15 cellular contexts compared by ENCODE assay signal in genomic region chr3:61315874-61316273, GRCh38.
DNase-seq lines count a peak whose midpoint lies in the region; ATAC-seq and TF ChIP-seq lines count a peak whose summit lies in the region.
"Had no signal": no experiment of that assay in that cellular context is flagged by ENCODE, and none has a peak within 500 bp of the region (broad histone marks: within the 10 kb centered on the region; RNA-seq: fewer than 3 reads in every experiment).

No MANE protein-coding gene starts in this region.

- no peaks in the 10 kb centered on the region for H3K36me3 Mint-ChIP-seq in H9 (ENCODE audit: insufficient read depth in 1 of 3, low read depth in 3 of 3)
- H3K36me3 Mint-ChIP-seq: activated CD4-positive, alpha-beta memory T cell treated with anti-CD3 and anti-CD28 coated beads for 36 hours; activated naive CD4-positive, alpha-beta T cell treated with anti-CD3 and anti-CD28 coated beads, Interleukin-2, amount 50 U/mL, for 24 hours had no signal

- no peak overlapping the region for H3K56ac ChIP-seq in H9 (ENCODE audit: insufficient read length, low read depth, low read length)

- intact Hi-C loops in left ventricle myocardium superior (cut with micrococcal nuclease) (no loop called here), sciatic nerve (cut with DNase I) (no loop called here)

- no peak overlapping the region for H2BK120ac ChIP-seq in H9 (ENCODE audit: low read depth, low read length, poor library complexity, severe bottlenecking)

- H2AFZ ChIP-seq in H9 (ENCODE audit: low read length) (no peak overlapping the region), SK-N-SH (ENCODE audit: low read depth) (no peak overlapping the region)
- H2AFZ ChIP-seq: parathyroid adenoma had no signal

- no peak overlapping the region for H4K91ac ChIP-seq in H9 (ENCODE audit: insufficient read length, low read depth, low read length)

- H3K27me3 ChIP-seq in H9 (ENCODE audit: insufficient read depth, low read length) (no peaks in the 10 kb centered on the region), SK-N-SH (ENCODE audit: insufficient read depth) (no peaks in the 10 kb centered on the region)

- TF ChIP-seq EP300 in SK-N-SH (IDR thresholded peaks at IDR 0.05; ENCODE audit: borderline replicate concordance in 1 of 2, low read depth in 1 of 2, low read length in 1 of 2) = no peak

- H3K4me1 Mint-ChIP-seq in H9 = peaks cover 0 to 3% of the 10 kb centered on the region in 2 experiments; a peak in 2 of 4 replicates
- H3K4me1 Mint-ChIP-seq: activated naive CD4-positive, alpha-beta T cell treated with anti-CD3 and anti-CD28 coated beads, Interleukin-2, amount 50 U/mL, for 24 hours had no signal

- H2AK5ac ChIP-seq in H9 (ENCODE audit: insufficient read length, low read length) = no peak overlapping the region

- H3K27ac ChIP-seq in H9 (ENCODE audit: insufficient read length, low read depth, low read length) = no peak overlapping the region
- H3K27ac ChIP-seq in SK-N-SH (ENCODE audit: low read depth in 2 of 2, low read length in 1 of 2) = no peak overlapping the region
- H3K27ac ChIP-seq: gastroesophageal sphincter, lower lobe of right lung, parathyroid adenoma had no signal

- H3K23me2 ChIP-seq in H9 (ENCODE audit: insufficient read length, low read depth, low read length, poor library complexity, severe bottlenecking) = no peaks in the 10 kb centered on the region

- H3K79me2 ChIP-seq in H9 (ENCODE audit: insufficient read depth, low read length) = no peaks in the 10 kb centered on the region
- no peaks in the 10 kb centered on the region for H3K79me2 ChIP-seq in SK-N-SH (ENCODE audit: insufficient read depth)
- H3K79me2 ChIP-seq: parathyroid adenoma had no signal

- H4K5ac ChIP-seq in H9 (ENCODE audit: insufficient read length, low read depth, low read length) = no peak overlapping the region

- no peaks in the 10 kb centered on the region for H3K9me2 ChIP-seq in SK-N-SH

- H2BK12ac ChIP-seq in H9 (ENCODE audit: insufficient read length, low read depth, low read length) = no peak overlapping the region

- H3K4me2 ChIP-seq in H9 (ENCODE audit: insufficient read depth, insufficient read length, low read length) = no peak overlapping the region
- H3K4me2 ChIP-seq in SK-N-SH = no peak overlapping the region

- no peak overlapping the region for H3K4ac ChIP-seq in H9 (ENCODE audit: low read depth, low read length)

- H2BK5ac ChIP-seq in H9 (ENCODE audit: insufficient read length, low read length) = no peak overlapping the region

- H3K4me3 ChIP-seq in SK-N-SH (ENCODE audit: low read depth in 2 of 2, low read length in 1 of 2) = no peak overlapping the region
- H3K4me3 ChIP-seq: gastroesophageal sphincter, lower lobe of right lung had no signal

- H3K9ac ChIP-seq in H9 (ENCODE audit: extremely low read depth, insufficient read length, low read length) (no peak overlapping the region), SK-N-SH (no peak overlapping the region)
- H3K9ac ChIP-seq: parathyroid adenoma had no signal

- H3K9me3 ChIP-seq in H9 (ENCODE audit: control insufficient read depth, low read depth, low read length) = no peaks in the 10 kb centered on the region
- H3K9me3 ChIP-seq in SK-N-SH = no peaks in the 10 kb centered on the region
- H3K9me3 ChIP-seq: gastroesophageal sphincter, lower lobe of right lung had no signal

- H4K20me1 ChIP-seq in H9 (ENCODE audit: control insufficient read depth, insufficient read depth, insufficient read length) (no peaks in the 10 kb centered on the region), SK-N-SH (ENCODE audit: insufficient read depth) (no peaks in the 10 kb centered on the region)

- H3K14ac ChIP-seq in H9 (ENCODE audit: insufficient read depth, low read length) = no peak overlapping the region

- no peak overlapping the region for H3K18ac ChIP-seq in H9 (ENCODE audit: insufficient read length, low read depth, low read length)

- no peaks in the 10 kb centered on the region for H3K9me3 Mint-ChIP-seq in H9
- H3K9me3 Mint-ChIP-seq: activated CD4-positive, alpha-beta memory T cell treated with anti-CD3 and anti-CD28 coated beads for 36 hours; activated naive CD4-positive, alpha-beta T cell treated with anti-CD3 and anti-CD28 coated beads, Interleukin-2, amount 50 U/mL, for 24 hours; dendritic cell treated with granulocyte-macrophage colony-stimulating factor and Interleukin-4, amounts not matched to agents 40 ng/mL and 50 ng/mL, for 4 days had no signal

- H2BK20ac ChIP-seq in H9 (ENCODE audit: low read depth, low read length, poor library complexity, severe bottlenecking) = no peak overlapping the region

- no peak for TF ChIP-seq RAD21 in SK-N-SH (IDR thresholded peaks at IDR 0.05; ENCODE audit: low read length)

- H3K36me3 ChIP-seq in SK-N-SH (replicated peaks in 1 of 2; ENCODE audit: control insufficient read depth in 1 of 2, insufficient read depth in 2 of 2, low read length in 1 of 2) = no peaks in the 10 kb centered on the region
- H3K36me3 ChIP-seq: gastroesophageal sphincter, lower lobe of right lung had no signal

- no peak for TF ChIP-seq CTCF in H9 (conservative IDR thresholded peaks at IDR 0.05)
- TF ChIP-seq CTCF in SK-N-SH (IDR thresholded peaks at IDR 0.05) = no peak

- no peak overlapping the region for H4K8ac ChIP-seq in H9 (replicated peaks; ENCODE audit: insufficient read length, low read depth, low read length)

- POLR2A ChIA-PET in SK-N-SH (lab: Yijun Ruan, JAX) = no interaction called here

- H3K27ac Mint-ChIP-seq in H9 = no peak overlapping the region
- H3K27ac Mint-ChIP-seq: activated CD4-positive, alpha-beta memory T cell treated with anti-CD3 and anti-CD28 coated beads for 36 hours; activated naive CD4-positive, alpha-beta T cell treated with anti-CD3 and anti-CD28 coated beads, Interleukin-2, amount 50 U/mL, for 24 hours; dendritic cell treated with granulocyte-macrophage colony-stimulating factor and Interleukin-4, amounts not matched to agents 40 ng/mL and 50 ng/mL, for 4 days had no signal

- no peaks in the 10 kb centered on the region for H3K79me1 ChIP-seq in H9 (ENCODE audit: insufficient read depth, low read depth, low read length, poor library complexity, severe bottlenecking)

- no peaks in the 10 kb centered on the region for H3F3A ChIP-seq in SK-N-SH (replicated peaks; ENCODE audit: insufficient read depth)

- no peak overlapping the region for H3K23ac ChIP-seq in H9 (ENCODE audit: insufficient read length, low read depth, low read length)

- H3K4me1 ChIP-seq in H9 (ENCODE audit: insufficient read depth, low read length) (no peaks in the 10 kb centered on the region), SK-N-SH (ENCODE audit: control insufficient read depth in 1 of 2, insufficient read depth in 2 of 2, low read depth in 1 of 2, low read length in 1 of 2) (no peaks in the 10 kb centered on the region)
- H3K4me1 ChIP-seq: gastroesophageal sphincter, lower lobe of right lung, parathyroid adenoma had no signal

- H2BK15ac ChIP-seq in H9 (ENCODE audit: low read depth, low read length) = no peak overlapping the region

- no peak overlapping the region for H3K4me3 Mint-ChIP-seq in H9
- H3K4me3 Mint-ChIP-seq: activated CD4-positive, alpha-beta memory T cell treated with anti-CD3 and anti-CD28 coated beads for 36 hours; activated naive CD4-positive, alpha-beta T cell treated with anti-CD3 and anti-CD28 coated beads, Interleukin-2, amount 50 U/mL, for 24 hours; dendritic cell treated with granulocyte-macrophage colony-stimulating factor and Interleukin-4, amounts not matched to agents 40 ng/mL and 50 ng/mL, for 4 days had no signal

- CTCF ChIA-PET in SK-N-SH (lab: Yijun Ruan, JAX) = no interaction called here

- WGBS in H9 (ENCODE audit: extremely low coverage, insufficient read length, low lambda C conversion rate) = no CpG with 5 or more reads among the region's 3 CpGs
- 67% methylated on average over 3 of the region's 3 CpGs for WGBS in SK-N-SH (ENCODE audit: low lambda C conversion rate)

- DNase-seq in H9 (peak; percentile 68), SK-N-SH (no peak), left ventricle myocardium superior (peak; percentile 40), retina (peak; percentile 15), sciatic nerve (ENCODE audit: low spot score) (no peak)
- DNase-seq in activated CD4-positive, CD25-positive, alpha-beta regulatory T cell treated with anti-CD3 and anti-CD28 coated beads, Interleukin-2, amount 50 U/mL, for 72 hours = no peak
- DNase-seq: activated CD4-positive, alpha-beta memory T cell treated with anti-CD3 and anti-CD28 coated beads for 36 hours; lower lobe of right lung; NCI-H1417 treated with DMSO at 0.1 percent for 48 hours; NCI-H69 had no signal

- peak; percentile 71 for ATAC-seq in left ventricle myocardium superior
- ATAC-seq in GM18858 (IDR thresholded peaks at IDR 0.05; ENCODE audit: unreplicated experiment) = no peak
- no peak for ATAC-seq in sciatic nerve
- ATAC-seq: gastroesophageal sphincter, lower lobe of right lung had no signal

- no peak overlapping the region for H3T11ph ChIP-seq in H9 (ENCODE audit: low read length)

- no peaks in the 10 kb centered on the region for H3K27me3 Mint-ChIP-seq in H9 (ENCODE audit: low read depth)

TF ChIP-seq in SK-N-SH, 30 proteins besides CTCF, POLR2A, EP300 and RAD21 (continues in another document):
- TF ChIP-seq PBX3 (IDR thresholded peaks at IDR 0.05) = no peak

Comparison
In these comparisons a context has a peak if more than half of its experiments do, and no peak if none do; other contexts are left out.
1. DNase-seq: peak in H9 (single experiment), left ventricle myocardium superior (single experiment) and retina (single experiment); none in SK-N-SH (single experiment), activated CD4-positive, CD25-positive, alpha-beta regulatory T cell treated with anti-CD3 and anti-CD28 coated beads, Interleukin-2, amount 50 U/mL, for 72 hours (single experiment) and sciatic nerve (single experiment).